ENCODE assay signal across 1 cellular context in genomic region chr12:105337391-105337790, GRCh38.
TF ChIP-seq lines count a peak whose summit lies in the region.

No MANE protein-coding gene starts in this region.

TF ChIP-seq in GM12878, 131 proteins besides CTCF, POLR2A, EP300 and RAD21 (continued from another document):
- TF ChIP-seq, protein P1, sequence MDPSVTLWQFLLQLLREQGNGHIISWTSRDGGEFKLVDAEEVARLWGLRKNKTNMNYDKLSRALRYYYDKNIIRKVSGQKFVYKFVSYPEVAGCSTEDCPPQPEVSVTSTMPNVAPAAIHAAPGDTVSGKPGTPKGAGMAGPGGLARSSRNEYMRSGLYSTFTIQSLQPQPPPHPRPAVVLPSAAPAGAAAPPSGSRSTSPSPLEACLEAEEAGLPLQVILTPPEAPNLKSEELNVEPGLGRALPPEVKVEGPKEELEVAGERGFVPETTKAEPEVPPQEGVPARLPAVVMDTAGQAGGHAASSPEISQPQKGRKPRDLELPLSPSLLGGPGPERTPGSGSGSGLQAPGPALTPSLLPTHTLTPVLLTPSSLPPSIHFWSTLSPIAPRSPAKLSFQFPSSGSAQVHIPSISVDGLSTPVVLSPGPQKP (IDR thresholded peaks at IDR 0.05; ENCODE audit: low read depth, low read length), result no peak
- no peak for TF ChIP-seq NFIC (IDR thresholded peaks at IDR 0.05; ENCODE audit: low read depth, low read length)
- no peak for TF ChIP-seq CBFB (IDR thresholded peaks at IDR 0.05; ENCODE audit: low read depth)
- TF ChIP-seq JUNB (IDR thresholded peaks at IDR 0.05), result no peak
- TF ChIP-seq SMAD5 (IDR thresholded peaks at IDR 0.05; ENCODE audit: low read depth), result no peak
- TF ChIP-seq TAF1 (IDR thresholded peaks at IDR 0.05; ENCODE audit: borderline replicate concordance, low read depth, low read length), result no peak
- no peak for TF ChIP-seq ZNF622 (IDR thresholded peaks at IDR 0.05)
- no peak for TF ChIP-seq ZNF687 (IDR thresholded peaks at IDR 0.05)
- TF ChIP-seq SUPT20H (IDR thresholded peaks at IDR 0.05; ENCODE audit: borderline replicate concordance, control insufficient read depth, low read depth, low read length), result no peak
- no peak for TF ChIP-seq NR2C1 (IDR thresholded peaks at IDR 0.05)
- no peak for TF ChIP-seq TBL1XR1 (IDR thresholded peaks at IDR 0.05; ENCODE audit: low read depth, low read length)
TF ChIP-seq in GM12878: peak in this region for 0.
